25 cellular contexts compared by ENCODE assay signal in genomic region chr6:73564578-73565345, GRCh38. TPM values are rescaled to one million over a fixed set of nuclear protein-coding genes. Genes with fewer than 3 reads are reported as not detected.
DNase-seq lines count a peak whose midpoint lies in the region; ATAC-seq, FAIRE-seq and TF ChIP-seq lines count a peak whose summit lies in the region.
"Had no signal": no experiment of that assay in that cellular context is flagged by ENCODE, and none has a peak within 500 bp of the region (broad histone marks: within the 10 kb centered on the region; RNA-seq: fewer than 3 reads in every experiment).

No MANE protein-coding gene starts in this region.

- H3K79me2 ChIP-seq in Karpas-422 (ENCODE audit: low read length), result no peaks in the 10 kb centered on the region
- no peaks in the 10 kb centered on the region for H3K79me2 ChIP-seq in neural progenitor cell (ENCODE audit: low read depth)

- H4K20me1 ChIP-seq in Karpas-422 (ENCODE audit: insufficient read depth, low read depth, low read length) (no peaks in the 10 kb centered on the region), neural progenitor cell (ENCODE audit: low read depth) (no peaks in the 10 kb centered on the region)

- H3F3A ChIP-seq in neural progenitor cell (ENCODE audit: low read depth), result peaks cover 10% of the 10 kb centered on the region

- intact Hi-C loops in activated CD4-positive, alpha-beta T cell treated with anti-CD3 and anti-CD28 coated beads for 36 hours (cut with DNase I, micrococcal nuclease), result no loop called here

- H3K4me3 Mint-ChIP-seq in activated CD4-positive, alpha-beta T cell treated with anti-CD3 and anti-CD28 coated beads for 36 hours, result no peak overlapping the region
- H3K4me3 Mint-ChIP-seq in neural progenitor cell, result no peak overlapping the region
- H3K4me3 Mint-ChIP-seq: activated naive CD8-positive, alpha-beta T cell treated with anti-CD3 and anti-CD28 coated beads for 36 hours; B cell; stimulated activated effector memory CD8-positive, alpha-beta T cell treated with anti-CD3 and anti-CD28 coated beads, Interleukin-12 subunit alpha, Interleukin-12 subunit beta, amount 100 ng/mL, for 72 hours; T-helper 1 cell treated with Interleukin-12 subunit alpha and Interleukin-12 subunit beta and Interleukin-4 antibody, amounts not matched to agents 30 μg/mL and 1 μg/mL, for 36 hours had no signal

- no peaks in the 10 kb centered on the region for H3K27me3 Mint-ChIP-seq in activated CD4-positive, alpha-beta T cell treated with anti-CD3 and anti-CD28 coated beads for 36 hours
- H3K27me3 Mint-ChIP-seq in neural progenitor cell (ENCODE audit: insufficient read depth, low read depth), result peaks cover 3% of the 10 kb centered on the region
- H3K27me3 Mint-ChIP-seq: activated naive CD8-positive, alpha-beta T cell treated with anti-CD3 and anti-CD28 coated beads for 36 hours; B cell had no signal

- no peak overlapping the region for H3K27ac ChIP-seq in Karpas-422 (ENCODE audit: low read length)
- H3K27ac ChIP-seq in neural progenitor cell, result no peak overlapping the region
- H3K27ac ChIP-seq: KMS-11, lower lobe of right lung had no signal

- peaks cover 15% of the 10 kb centered on the region for H3K4me1 Mint-ChIP-seq in activated CD4-positive, alpha-beta T cell treated with anti-CD3 and anti-CD28 coated beads for 36 hours
- H3K4me1 Mint-ChIP-seq in neural progenitor cell, result peaks cover 26% of the 10 kb centered on the region
- H3K4me1 Mint-ChIP-seq: stimulated activated effector memory CD8-positive, alpha-beta T cell treated with anti-CD3 and anti-CD28 coated beads, Interleukin-12 subunit alpha, Interleukin-12 subunit beta, amount 100 ng/mL, for 72 hours had no signal

- H2AFZ ChIP-seq in Karpas-422 (ENCODE audit: low read length) (no peak overlapping the region), neural progenitor cell (replicated peaks) (peak overlapping the region; percentile 77)

- peaks cover 2% of the 10 kb centered on the region for H3K4me1 ChIP-seq in Karpas-422 (ENCODE audit: low read length)
- H3K4me1 ChIP-seq in adipocyte (ENCODE audit: control insufficient read depth, insufficient read depth, low read length), result peaks cover 25% of the 10 kb centered on the region
- H3K4me1 ChIP-seq in neural progenitor cell, result peaks cover 19% of the 10 kb centered on the region

- no peak for FAIRE-seq in D721Med (lab: Jason Lieb, UNC)
- FAIRE-seq: GM12891, RCC 7860, small intestine had no signal

- H3K4me3 ChIP-seq in Karpas-422 (ENCODE audit: low read length) (no peak overlapping the region), adipocyte (ENCODE audit: low read length) (no peak overlapping the region), neural progenitor cell (no peak overlapping the region)
- H3K4me3 ChIP-seq: lower lobe of right lung, SJCRH30 had no signal

- H3K36me3 Mint-ChIP-seq in activated CD4-positive, alpha-beta T cell treated with anti-CD3 and anti-CD28 coated beads for 36 hours (ENCODE audit: low read depth), result no peaks in the 10 kb centered on the region
- H3K36me3 Mint-ChIP-seq in neural progenitor cell, result no peaks in the 10 kb centered on the region
- H3K36me3 Mint-ChIP-seq: activated naive CD8-positive, alpha-beta T cell treated with anti-CD3 and anti-CD28 coated beads for 36 hours; stimulated activated effector memory CD8-positive, alpha-beta T cell treated with anti-CD3 and anti-CD28 coated beads, Interleukin-12 subunit alpha, Interleukin-12 subunit beta, amount 100 ng/mL, for 72 hours had no signal

- H3K9me3 Mint-ChIP-seq in activated CD4-positive, alpha-beta T cell treated with anti-CD3 and anti-CD28 coated beads for 36 hours (ENCODE audit: low read depth), result no peaks in the 10 kb centered on the region
- H3K9me3 Mint-ChIP-seq in neural progenitor cell, result peaks cover 2% of the 10 kb centered on the region
- H3K9me3 Mint-ChIP-seq: activated naive CD8-positive, alpha-beta T cell treated with anti-CD3 and anti-CD28 coated beads for 36 hours; activated T-helper 2 cell treated with anti-CD3 and anti-CD28 coated beads, Interferon-gamma antibody, Interleukin-2, Interleukin-4, amounts not matched to agents 10 μg/mL and 5 μg/mL and 100 μg/mL, durations not matched to agents 14 hours and 24 hours and 36 hours; stimulated activated effector memory CD8-positive, alpha-beta T cell treated with anti-CD3 and anti-CD28 coated beads, Interleukin-12 subunit alpha, Interleukin-12 subunit beta, amount 100 ng/mL, for 72 hours; T-helper 1 cell treated with Interleukin-12 subunit alpha and Interleukin-12 subunit beta and Interleukin-4 antibody, amounts not matched to agents 30 μg/mL and 1 μg/mL, for 36 hours had no signal

- H3K4me2 ChIP-seq in Karpas-422 (ENCODE audit: low read depth, low read length, poor library complexity, severe bottlenecking) (no peak overlapping the region), neural progenitor cell (no peak overlapping the region)
- H3K4me2 ChIP-seq: KMS-11 had no signal

- peak; percentile 17 for DNase-seq in activated CD4-positive, alpha-beta T cell treated with anti-CD3 and anti-CD28 coated beads for 36 hours
- DNase-seq in activated CD4-positive, alpha-beta T cell treated with anti-CD3 and anti-CD28 coated beads, Interleukin-2, amount 50 U/mL, for 1 hour, result no peak
- peak; percentile 45 for DNase-seq in Karpas-422
- DNase-seq in adipocyte (ENCODE audit: low read depth), result no peak
- no peak for DNase-seq in neural progenitor cell (ENCODE audit: low spot score)
- DNase-seq in GM10248 (ENCODE audit: extremely low spot score), result no peak
- DNase-seq in D721Med (ENCODE audit: insufficient read length, low spot score), result no peak
- DNase-seq: activated CD4-positive, alpha-beta T cell treated with anti-CD3 and anti-CD28 coated beads for 48 hours; activated CD8-positive, alpha-beta memory T cell treated with anti-CD3 and anti-CD28 coated beads, Interleukin-2, amount 50 U/mL, for 4 hours; activated naive CD8-positive, alpha-beta T cell treated with anti-CD3 and anti-CD28 coated beads for 36 hours; DMS79; lower lobe of right lung; NCI-H1694 treated with DMSO at 0.1 percent for 48 hours; NCI-H524 treated with DMSO at 0.1 percent for 48 hours; nucleus accumbens; SJCRH30; small intestine had no signal

- no peak for ATAC-seq in activated CD4-positive, alpha-beta T cell treated with anti-CD3 and anti-CD28 coated beads for 36 hours
- ATAC-seq in activated CD4-positive, CD25-positive, alpha-beta regulatory T cell treated with anti-CD3 and anti-CD28 coated beads, Interleukin-2, amount 50 U/mL, for 24 hours, result no peak
- ATAC-seq: lower lobe of right lung; stimulated activated effector memory CD8-positive, alpha-beta T cell treated with anti-CD3 and anti-CD28 coated beads, Interleukin-12 subunit alpha, Interleukin-12 subunit beta, amount 100 ng/mL, for 72 hours had no signal

- H3K9ac ChIP-seq in Karpas-422 (ENCODE audit: low read length), result no peak overlapping the region
- H3K9ac ChIP-seq in adipocyte (ENCODE audit: low read length), result peak overlapping the region; percentile 38
- H3K9ac ChIP-seq in neural progenitor cell, result no peak overlapping the region
- H3K9ac ChIP-seq: KMS-11 had no signal

- CTCF ChIA-PET in activated CD4-positive, alpha-beta T cell treated with anti-CD3 and anti-CD28 coated beads for 36 hours (lab: Charles Lee), result no interaction called here
- CTCF ChIA-PET in GM10248 (lab: Yijun Ruan, JAX), result interaction anchor here (1.7 to 2.3 kb wide), 2 partner anchors 16 to 46 kb away, joined by 5 to 7 read pairs; no protein-coding TSS in a partner anchor

- H3K9me2 ChIP-seq in Karpas-422 (replicated peaks; ENCODE audit: insufficient read depth, low read length), result no peaks in the 10 kb centered on the region

- TF ChIP-seq CTCF in neural progenitor cell (IDR thresholded peaks at IDR 0.05) (no peak), GM10248 (IDR thresholded peaks at IDR 0.05; ENCODE audit: control extremely low read depth, extremely low read depth, low read depth, missing control alignments) (no peak), D721Med (IDR thresholded peaks at IDR 0.05; ENCODE audit: insufficient read depth, missing control alignments) (no peak)

- POLR2A ChIA-PET in activated CD4-positive, alpha-beta T cell treated with anti-CD3 and anti-CD28 coated beads for 36 hours (lab: Charles Lee), result interaction anchor here (0.6 kb wide), 1 partner anchor 16 kb away, joined by 5 read pairs; no protein-coding TSS in a partner anchor
- POLR2A ChIA-PET in GM10248 (lab: Yijun Ruan, JAX), result no interaction called here

- H3K27ac Mint-ChIP-seq in activated CD4-positive, alpha-beta T cell treated with anti-CD3 and anti-CD28 coated beads for 36 hours, result no peak overlapping the region
- H3K27ac Mint-ChIP-seq in neural progenitor cell, result peak overlapping the region; percentile 87
- H3K27ac Mint-ChIP-seq: activated naive CD8-positive, alpha-beta T cell treated with anti-CD3 and anti-CD28 coated beads for 36 hours; activated T-helper 2 cell treated with anti-CD3 and anti-CD28 coated beads, Interferon-gamma antibody, Interleukin-2, Interleukin-4, amounts not matched to agents 10 μg/mL and 5 μg/mL and 100 μg/mL, durations not matched to agents 14 hours and 24 hours and 36 hours; B cell; stimulated activated effector memory CD8-positive, alpha-beta T cell treated with anti-CD3 and anti-CD28 coated beads, Interleukin-12 subunit alpha, Interleukin-12 subunit beta, amount 100 ng/mL, for 72 hours; T-helper 1 cell treated with Interleukin-12 subunit alpha and Interleukin-12 subunit beta and Interleukin-4 antibody, amounts not matched to agents 30 μg/mL and 1 μg/mL, for 36 hours had no signal

- no peaks in the 10 kb centered on the region for H3K27me3 ChIP-seq in Karpas-422 (ENCODE audit: low read length)
- no peaks in the 10 kb centered on the region for H3K27me3 ChIP-seq in adipocyte (replicated peaks; ENCODE audit: control insufficient read depth, insufficient read depth, low read length)
- no peaks in the 10 kb centered on the region for H3K27me3 ChIP-seq in neural progenitor cell
- H3K27me3 ChIP-seq: SJCRH30 had no signal

- H3K36me3 ChIP-seq in Karpas-422 (ENCODE audit: insufficient read depth, low read length) (no peaks in the 10 kb centered on the region), adipocyte (ENCODE audit: control insufficient read depth, insufficient read depth, low read length, severe bottlenecking) (no peaks in the 10 kb centered on the region), neural progenitor cell (no peaks in the 10 kb centered on the region)
- H3K36me3 ChIP-seq: lower lobe of right lung, SJCRH30 had no signal

- no peaks in the 10 kb centered on the region for H3K9me3 ChIP-seq in Karpas-422 (ENCODE audit: low read length)
- no peaks in the 10 kb centered on the region for H3K9me3 ChIP-seq in adipocyte (ENCODE audit: control insufficient read depth, low read length)
- H3K9me3 ChIP-seq in neural progenitor cell (ENCODE audit: low read depth), result no peaks in the 10 kb centered on the region
- H3K9me3 ChIP-seq: lower lobe of right lung, SJCRH30 had no signal

RNA-seq across cellular contexts. Expression of gene EEF1A1, which starts 43.9 kb away (rescaled TPM):
- over 10,000 TPM; 11,209 to 15,482 TPM for total RNA-seq in activated CD4-positive, alpha-beta T cell treated with anti-CD3 and anti-CD28 coated beads for 36 hours
- total RNA-seq in Karpas-422 (2014; rRNA removed; shearing (Covaris generic); ENCODE audit: low replicate concordance), result 10,549 and 10,623 TPM in 2 replicates
- 15,510 and 19,891 TPM in 2 replicates for total RNA-seq in neural progenitor cell (ENCODE audit: low replicate concordance)

Comparison
In these comparisons a context has a peak if more than half of its experiments do, and no peak if none do; other contexts are left out.
1. DNase-seq: peak in activated CD4-positive, alpha-beta T cell treated with anti-CD3 and anti-CD28 coated beads for 36 hours (single experiment) and Karpas-422 (single experiment); none in activated CD4-positive, alpha-beta T cell treated with anti-CD3 and anti-CD28 coated beads, Interleukin-2, amount 50 U/mL, for 1 hour (single experiment), adipocyte (single experiment), neural progenitor cell (single experiment), GM10248 (single experiment) and D721Med (single experiment).